In genomic region chr14:58216544-58216943, GRCh38 we compare ENCODE assay signal across 22 cellular contexts. TPM values are rescaled to one million over a fixed set of nuclear protein-coding genes. Genes with fewer than 3 reads are reported as not detected.
DNase-seq lines count a peak whose midpoint lies in the region; ATAC-seq, FAIRE-seq and TF ChIP-seq lines count a peak whose summit lies in the region.
"Had no signal": no experiment of that assay in that cellular context is flagged by ENCODE, and none has a peak within 500 bp of the region (broad histone marks: within the 10 kb centered on the region; RNA-seq: fewer than 3 reads in every experiment).

No MANE protein-coding gene starts in this region.

- peak; percentile 89 for FAIRE-seq in astrocyte (lab: Jason Lieb, UNC)
- FAIRE-seq: kidney had no signal

- H3K4me3 ChIP-seq in astrocyte (ENCODE audit: insufficient read depth, low read depth, low read length) (no peak overlapping the region), mesodermal cell (ENCODE audit: extremely low read depth, insufficient read depth, low read length, poor library complexity, severe bottlenecking) (no peak overlapping the region), psoas muscle (no peak overlapping the region)
- H3K4me3 ChIP-seq: colonic mucosa, mucosa of descending colon, testis had no signal

- TF ChIP-seq CTCF in HFFc6 (IDR thresholded peaks at IDR 0.05) (no peak), astrocyte (IDR thresholded peaks at IDR 0.05; ENCODE audit: insufficient read depth, low read depth, low read length) (no peak), psoas muscle (IDR thresholded peaks at IDR 0.05) (no peak)

- peaks cover 5% of the 10 kb centered on the region for H4K20me1 ChIP-seq in astrocyte (ENCODE audit: insufficient read depth, low read length)

- H3K27ac Mint-ChIP-seq in HFFc6: peak overlapping the region; percentile 32
- peak overlapping the region; percentile 75 for H3K27ac Mint-ChIP-seq in astrocyte (ENCODE audit: unreplicated experiment)

- H3K27ac ChIP-seq in astrocyte (ENCODE audit: low read depth, low read length): peak overlapping the region; percentile 48
- peak overlapping the region; percentile 17 for H3K27ac ChIP-seq in mesodermal cell (ENCODE audit: low read depth, low read length, severe bottlenecking)
- no peak overlapping the region for H3K27ac ChIP-seq in psoas muscle
- H3K27ac ChIP-seq: colonic mucosa, RWPE1, testis, VCaP had no signal

- H3K9me3 Mint-ChIP-seq in HFFc6 (no peaks in the 10 kb centered on the region), astrocyte (ENCODE audit: unreplicated experiment) (no peaks in the 10 kb centered on the region)

- H3K9ac ChIP-seq in astrocyte (ENCODE audit: low read length): peak overlapping the region; percentile 13

- H3K79me2 ChIP-seq in astrocyte (ENCODE audit: insufficient read depth, low read length): no peaks in the 10 kb centered on the region

- H3K4me3 Mint-ChIP-seq in HFFc6 (no peak overlapping the region), astrocyte (ENCODE audit: unreplicated experiment) (no peak overlapping the region)

- H3K4me1 Mint-ChIP-seq in HFFc6 (ENCODE audit: low read depth): peaks cover 15% of the 10 kb centered on the region
- peaks cover 9% of the 10 kb centered on the region for H3K4me1 Mint-ChIP-seq in astrocyte (ENCODE audit: low read depth, unreplicated experiment)

- ATAC-seq in GM18520 (IDR thresholded peaks at IDR 0.05; ENCODE audit: unreplicated experiment) (no peak), psoas muscle (no peak), HG02981 (IDR thresholded peaks at IDR 0.05; ENCODE audit: unreplicated experiment) (no peak)
- ATAC-seq: mucosa of descending colon had no signal

- no peak overlapping the region for H2AFZ ChIP-seq in astrocyte (ENCODE audit: low read depth, low read length)

- DNase-seq in AG08395 (ENCODE audit: low spot score) (peak; percentile 21), HFFc6 (no peak), astrocyte (ENCODE audit: low read depth) (peak; percentile 40), psoas muscle (no peak), HUDEP-2 (lab: John Stamatoyannopoulos, UW; ENCODE audit: unreplicated experiment in 76 of 76) (no peak)
- DNase-seq: activated CD8-positive, alpha-beta memory T cell treated with anti-CD3 and anti-CD28 coated beads for 24 hours; anterior cingulate cortex; colonic mucosa; DMS 273 treated with DMSO at 0.1 percent for 48 hours; glutamatergic neuron; kidney; mucosa of descending colon; NCI-H1105; NCI-H774; occipital lobe; stimulated activated CD4-positive, alpha-beta T cell treated with anti-CD3 and anti-CD28 coated beads, Interleukin-4, amount 100 ng/mL, for 24 hours; testis had no signal

- H3K4me2 ChIP-seq in astrocyte (ENCODE audit: low read length): peak overlapping the region; percentile 54

- intact Hi-C loops in psoas muscle (cut with DNase I): no loop called here

- H3K9me3 ChIP-seq in astrocyte (ENCODE audit: insufficient read depth, low read depth, low read length) (no peaks in the 10 kb centered on the region), mesodermal cell (ENCODE audit: control insufficient read depth, low read length) (no peaks in the 10 kb centered on the region), psoas muscle (no peaks in the 10 kb centered on the region)
- H3K9me3 ChIP-seq: colonic mucosa, mucosa of descending colon, testis had no signal

- H3K36me3 Mint-ChIP-seq in HFFc6 (ENCODE audit: low read depth): peaks cover 20% of the 10 kb centered on the region
- peaks cover 9% of the 10 kb centered on the region for H3K36me3 Mint-ChIP-seq in astrocyte (ENCODE audit: low read depth, unreplicated experiment)

- H3K4me1 ChIP-seq in astrocyte (ENCODE audit: insufficient read depth, low read length) (peaks cover 9% of the 10 kb centered on the region), mesodermal cell (ENCODE audit: control insufficient read depth, insufficient read depth, low read length, poor library complexity, severe bottlenecking) (peaks cover 10% of the 10 kb centered on the region), psoas muscle (no peaks in the 10 kb centered on the region)
- H3K4me1 ChIP-seq: colonic mucosa, testis had no signal

- no peaks in the 10 kb centered on the region for H3K27me3 ChIP-seq in astrocyte (ENCODE audit: insufficient read depth, low read length)
- H3K27me3 ChIP-seq in psoas muscle (ENCODE audit: insufficient read depth in 3 of 3, low read length in 2 of 3): no peaks in the 10 kb centered on the region
- H3K27me3 ChIP-seq: colonic mucosa, testis had no signal

- H3K27me3 Mint-ChIP-seq in HFFc6 (ENCODE audit: insufficient read depth) (no peaks in the 10 kb centered on the region), astrocyte (ENCODE audit: low read depth, unreplicated experiment) (no peaks in the 10 kb centered on the region)

- H3K36me3 ChIP-seq in astrocyte (ENCODE audit: insufficient read depth, low read length) (peaks cover 19% of the 10 kb centered on the region), mesodermal cell (ENCODE audit: control insufficient read depth, insufficient read depth, low read length) (peaks cover 48% of the 10 kb centered on the region), psoas muscle (ENCODE audit: insufficient read depth in 1 of 2, low read depth in 1 of 2) (peaks cover 0 to 97% of the 10 kb centered on the region in 2 donors)
- H3K36me3 ChIP-seq: colonic mucosa had no signal

- 92 to 100% methylated on average over 2 of the region's 2 CpGs for WGBS in mesodermal cell (ENCODE audit: insufficient coverage in 2 of 2), 2 experiments
- 90 to 93% (median 91%) methylated on average over 2 of the region's 2 CpGs for WGBS in psoas muscle, 3 donors

RNA-seq across cellular contexts. Expression of gene ACTR10, which starts 16.6 kb away (rescaled TPM):
- 10 to 100 TPM; 79.0 to 89.0 (median 85.5) TPM for total RNA-seq in HFFc6 (2021; fragmentation: NEBNext Ultra II Directional; extraction: Animal tissue kit (Norgen Biotek cat#: 25700))
- total RNA-seq in astrocyte (92.5 and 98.7 TPM in 2 replicates), psoas muscle (10 to 100 TPM; 41.2 to 67.1 (median 54.0) TPM)
- 93.7 TPM for polyA plus RNA-seq in mesodermal cell (2013, experiment 1 of 2)
- 93.8 TPM for polyA plus RNA-seq in mesodermal cell (2013, experiment 2 of 2)
- polyA plus RNA-seq in psoas muscle: 10 to 100 TPM; 56.5 to 69.0 (median 61.0) TPM

RNA-seq across cellular contexts. Expression of gene PSMA3, which starts 28.1 kb away (rescaled TPM):
- 100 to 1,000 TPM; 158 to 210 (median 187) TPM for total RNA-seq in HFFc6 (2021; fragmentation: NEBNext Ultra II Directional; extraction: Animal tissue kit (Norgen Biotek cat#: 25700))
- total RNA-seq in astrocyte (215 and 232 TPM in 2 replicates), psoas muscle (100 to 1,000 TPM; 136 to 238 (median 211) TPM)
- polyA plus RNA-seq in mesodermal cell (2013, experiment 1 of 2): 142 TPM
- polyA plus RNA-seq in mesodermal cell (2013, experiment 2 of 2): 195 TPM
- polyA plus RNA-seq in psoas muscle: 100 to 1,000 TPM; 235 to 466 (median 274) TPM

Comparison
In these comparisons a context has a peak if more than half of its experiments do, and no peak if none do; other contexts are left out.
1. DNase-seq: peak in AG08395 (single experiment) and astrocyte (single experiment); none in HFFc6 (single experiment), psoas muscle (0 of 2) and HUDEP-2 (0 of 76).